10 cellular contexts compared by ENCODE assay signal in the genomic region with DNA sequence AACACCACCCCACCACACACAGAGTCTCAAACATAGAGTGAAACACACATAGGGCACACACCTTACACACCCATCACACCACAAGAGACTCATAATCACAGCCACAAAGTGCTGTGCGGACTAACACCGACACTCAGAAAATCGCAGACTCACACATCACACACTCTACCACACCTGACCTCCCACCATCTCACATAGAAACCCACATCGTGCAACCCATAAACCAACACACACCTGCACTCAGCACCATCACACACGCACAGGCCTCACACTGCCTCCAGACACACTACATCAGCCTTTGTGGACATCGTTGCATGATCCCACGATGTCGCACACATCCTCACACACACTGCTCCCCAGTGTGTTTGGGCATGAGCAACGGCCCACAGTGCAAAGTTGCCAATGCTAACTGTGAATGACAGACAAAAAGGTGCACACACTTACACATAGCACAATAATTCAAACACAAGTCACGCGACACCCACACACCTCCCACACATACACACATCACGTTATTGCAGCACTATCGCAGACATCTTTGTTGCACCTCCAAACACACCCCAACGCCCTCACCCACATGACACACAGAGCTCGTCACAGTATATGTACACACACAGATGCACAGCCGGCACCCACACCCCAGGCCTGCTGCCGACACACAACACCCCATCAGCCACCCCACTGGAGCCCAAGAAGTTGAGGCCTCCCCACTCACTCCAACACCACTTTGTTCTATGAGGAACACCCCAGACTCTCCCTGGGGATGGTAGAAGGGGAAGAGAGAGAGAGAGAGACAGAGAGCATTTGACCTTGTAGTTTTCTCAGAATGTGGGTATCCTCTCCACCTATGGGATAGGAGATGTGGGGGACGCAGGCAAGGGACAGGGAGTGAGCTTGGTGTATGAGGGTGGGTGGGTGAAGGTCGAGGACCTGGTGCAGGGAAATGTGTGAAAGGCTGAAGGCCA. TPM values are rescaled to one million over a fixed set of nuclear protein-coding genes. Genes with fewer than 3 reads are reported as not detected.
A peak's percentile ranks its signal among the peaks of the same experiment; 100 is the strongest.
DNase-seq lines count a peak whose midpoint lies in the region; ATAC-seq and TF ChIP-seq lines count a peak whose summit lies in the region.
"Had no signal": no experiment of that assay in that cellular context is flagged by ENCODE, and none has a peak within 500 bp of the region (broad histone marks: within the 10 kb centered on the region; RNA-seq: fewer than 3 reads in every experiment).

No MANE protein-coding gene starts in this region.

- H4K20me1 ChIP-seq in BLaER1, result peaks cover 21% of the 10 kb centered on the region

- peak overlapping the region; percentile 2 for H3K4me3 Mint-ChIP-seq in Calu3 (ENCODE audit: low read depth, unreplicated experiment)
- peak overlapping the region; percentile 67 for H3K4me3 Mint-ChIP-seq in natural killer cell treated with Interleukin-12 subunit alpha and Interleukin-12 subunit beta and Interleukin-15 and Interleukin-18, amount 100 ng/mL, for 72 hours

- no peak overlapping the region for H3K9ac ChIP-seq in BLaER1

- peak overlapping the region; percentile 10; the same call in 1 of the 2 replicates for H3K27ac ChIP-seq in BLaER1
- peak overlapping the region; percentile 96 for H3K27ac ChIP-seq in angular gyrus (ENCODE audit: low read depth, low read length)
- H3K27ac ChIP-seq: foreskin keratinocyte had no signal

- H3K36me3 Mint-ChIP-seq in Calu3 (ENCODE audit: insufficient read depth, unreplicated experiment), result peaks cover 8% of the 10 kb centered on the region
- H3K36me3 Mint-ChIP-seq in natural killer cell treated with Interleukin-12 subunit alpha and Interleukin-12 subunit beta and Interleukin-15 and Interleukin-18, amount 100 ng/mL, for 72 hours, result peaks cover 5% of the 10 kb centered on the region

- no peak for ATAC-seq in natural killer cell treated with Interleukin-12 subunit alpha and Interleukin-12 subunit beta and Interleukin-15 and Interleukin-18, amount 100 ng/mL, for 72 hours
- no peak for ATAC-seq in GM18868 (IDR thresholded peaks at IDR 0.05; ENCODE audit: unreplicated experiment)
- ATAC-seq in HG03025 (IDR thresholded peaks at IDR 0.05; ENCODE audit: low FRiP score, unreplicated experiment), result no peak
- ATAC-seq: foreskin keratinocyte had no signal

- H3K4me2 ChIP-seq in BLaER1, result peak overlapping the region; percentile 100

- H3K27me3 Mint-ChIP-seq in Calu3 (ENCODE audit: unreplicated experiment), result peaks cover 56% of the 10 kb centered on the region
- peaks cover 36 to 50% of the 10 kb centered on the region in 2 donors for H3K27me3 Mint-ChIP-seq in natural killer cell treated with Interleukin-12 subunit alpha and Interleukin-12 subunit beta and Interleukin-15 and Interleukin-18, amount 100 ng/mL, for 72 hours

- intact Hi-C loops in Calu3 (cut with micrococcal nuclease; ENCODE audit: unreplicated experiment), result loop anchor here (5.0 to 10.0 kb wide), 2 partner anchors 37 to 100 kb away; no protein-coding TSS in a partner anchor

- H3K4me1 ChIP-seq in BLaER1, result peaks cover 56% of the 10 kb centered on the region
- H3K4me1 ChIP-seq: foreskin keratinocyte had no signal

- CTCF ChIA-PET in Calu3 (lab: Charles Lee), result interaction anchor here (1.1 kb wide), 1 partner anchor 11 kb away, joined by 3 read pairs; no protein-coding TSS in a partner anchor

- peaks cover 6% of the 10 kb centered on the region for H3K27me3 ChIP-seq in BLaER1

- H3K27ac Mint-ChIP-seq in Calu3 (ENCODE audit: unreplicated experiment), result no peak overlapping the region
- peak overlapping the region in 1 of 2 donors; percentile 14 for H3K27ac Mint-ChIP-seq in natural killer cell treated with Interleukin-12 subunit alpha and Interleukin-12 subunit beta and Interleukin-15 and Interleukin-18, amount 100 ng/mL, for 72 hours

- DNase-seq in Calu3 (no peak), NK-92 (lab: John Stamatoyannopoulos, UW; ENCODE audit: unreplicated experiment) (no peak), germinal center (ENCODE audit: low spot score) (no peak)
- DNase-seq in natural killer cell treated with Interleukin-12 subunit alpha and Interleukin-12 subunit beta and Interleukin-15 and Interleukin-18, amount 100 ng/mL, for 72 hours (ENCODE audit: low spot score), result no peak
- DNase-seq: foreskin keratinocyte; stimulated activated CD4-positive, alpha-beta T cell treated with anti-CD3 and anti-CD28 coated beads, Interleukin-1b, Interleukin-23, amount 100 ng/mL, for 48 hours had no signal

- H3K9me3 ChIP-seq in BLaER1, result no peaks in the 10 kb centered on the region

- no peak for TF ChIP-seq CTCF in Calu3 (IDR thresholded peaks at IDR 0.05; ENCODE audit: unreplicated experiment)

- H3K36me3 ChIP-seq in BLaER1, result peaks cover under 1% of the 10 kb centered on the region

- no peaks in the 10 kb centered on the region for H3K9me3 Mint-ChIP-seq in Calu3 (ENCODE audit: low read depth, unreplicated experiment)
- H3K9me3 Mint-ChIP-seq in natural killer cell treated with Interleukin-12 subunit alpha and Interleukin-12 subunit beta and Interleukin-15 and Interleukin-18, amount 100 ng/mL, for 72 hours, result peaks cover 4% of the 10 kb centered on the region

- peaks cover 20% of the 10 kb centered on the region for H3K4me1 Mint-ChIP-seq in Calu3 (ENCODE audit: low read depth, unreplicated experiment)
- H3K4me1 Mint-ChIP-seq in natural killer cell treated with Interleukin-12 subunit alpha and Interleukin-12 subunit beta and Interleukin-15 and Interleukin-18, amount 100 ng/mL, for 72 hours (ENCODE audit: low read depth in 2 of 2), result peaks cover 36 to 40% of the 10 kb centered on the region in 2 donors

- no TSS peak for BruUV-seq in Calu3 (replicated peaks; lab: Mats Ljungman, UMichigan)

- H3K4me3 ChIP-seq in BLaER1, result peak overlapping the region; percentile 77; the same call in 1 of the 2 replicates

RNA-seq across cellular contexts. Expression of a gene that starts 1.2 kb away (rescaled TPM):
- total RNA-seq in Calu3 (2022), result 1.1 and 1.7 TPM in 2 replicates
- total RNA-seq in natural killer cell treated with Interleukin-12 subunit alpha and Interleukin-12 subunit beta and Interleukin-15 and Interleukin-18, amount 100 ng/mL, for 72 hours, result 1 to 10 TPM; 2.0 to 4.2 TPM

RNA-seq across cellular contexts. Expression of a gene that starts 36.2 kb away (rescaled TPM):
- 116 and 126 TPM in 2 replicates for total RNA-seq in Calu3 (2022)
- 10 to 100 TPM; 79.6 to 89.7 TPM for total RNA-seq in natural killer cell treated with Interleukin-12 subunit alpha and Interleukin-12 subunit beta and Interleukin-15 and Interleukin-18, amount 100 ng/mL, for 72 hours
